8 cellular contexts compared by ENCODE assay signal in genomic region chr12:55715169-55715764, GRCh38. TPM values are rescaled to one million over a fixed set of nuclear protein-coding genes. Genes with fewer than 3 reads are reported as not detected.
DNase-seq lines count a peak whose midpoint lies in the region; ATAC-seq and TF ChIP-seq lines count a peak whose summit lies in the region.

No MANE protein-coding gene starts in this region.

- H3K9me2 ChIP-seq in HCT116 (ENCODE audit: insufficient read depth), result no peaks in the 10 kb centered on the region

- no peaks in the 10 kb centered on the region for H4K20me1 ChIP-seq in HCT116 (ENCODE audit: insufficient read depth)

- H3K27me3 ChIP-seq in HCT116 (ENCODE audit: insufficient read depth, low read length), result peaks cover 11% of the 10 kb centered on the region; the same call in 1 of the 2 replicates
- no peaks in the 10 kb centered on the region for H3K27me3 ChIP-seq in right cardiac atrium (ENCODE audit: control insufficient read depth, insufficient read depth)

- H3K9me3 Mint-ChIP-seq in activated CD4-positive, alpha-beta memory T cell treated with anti-CD3 and anti-CD28 coated beads for 36 hours, result no peaks in the 10 kb centered on the region
- H3K9me3 Mint-ChIP-seq in stimulated activated effector memory CD8-positive, alpha-beta T cell treated with anti-CD3 and anti-CD28 coated beads, Interleukin-12 subunit alpha, Interleukin-12 subunit beta, amount 100 ng/mL, for 72 hours, result no peaks in the 10 kb centered on the region

- peaks cover 14% of the 10 kb centered on the region for H3K79me2 ChIP-seq in HCT116 (ENCODE audit: insufficient read depth, low read length)

- H3K9me3 ChIP-seq in HCT116 (ENCODE audit: control insufficient read depth in 1 of 2, insufficient read depth in 1 of 2, low read depth in 1 of 2, low read length in 2 of 2), result no peaks in the 10 kb centered on the region
- H3K9me3 ChIP-seq in right cardiac atrium (ENCODE audit: control insufficient read depth, low read length), result no peaks in the 10 kb centered on the region

- H3K4me2 ChIP-seq in HCT116 (ENCODE audit: low read length), result peak overlapping the region; percentile 93

- H3K4me1 ChIP-seq in HCT116 (ENCODE audit: control insufficient read depth in 1 of 2, insufficient read depth in 2 of 2, low read length in 2 of 2), result peaks cover 21 to 41% of the 10 kb centered on the region in 2 experiments
- H3K4me1 ChIP-seq in right cardiac atrium (ENCODE audit: control insufficient read depth, insufficient read depth, low read length), result peaks cover 29% of the 10 kb centered on the region

- intact Hi-C loops in HCT116 (cut with micrococcal nuclease), result no loop called here
- intact Hi-C loops in activated CD4-positive, alpha-beta memory T cell treated with anti-CD3 and anti-CD28 coated beads for 36 hours (cut with micrococcal nuclease), result loop anchor here (5.0 kb wide), 2 partner anchors 68 to 728 kb away; no protein-coding TSS in a partner anchor
- intact Hi-C loops in right cardiac atrium (cut with DNase I), result loop anchor here in 1 of 4 donors (5.0 kb wide), 1 partner anchor 33 kb away; a partner anchor contains a TSS

- H3K4me3 ChIP-seq in HCT116 (replicated peaks in 1 of 2; ENCODE audit: low read depth in 1 of 2, low read length in 2 of 2), result peak overlapping the region; percentile 75 to 94
- peak overlapping the region; percentile 51 for H3K4me3 ChIP-seq in right cardiac atrium (ENCODE audit: low read length)

- peak overlapping the region; percentile 90 for H3K4me3 Mint-ChIP-seq in activated CD4-positive, alpha-beta memory T cell treated with anti-CD3 and anti-CD28 coated beads for 36 hours
- peak overlapping the region; percentile 91 for H3K4me3 Mint-ChIP-seq in stimulated activated effector memory CD8-positive, alpha-beta T cell treated with anti-CD3 and anti-CD28 coated beads, Interleukin-12 subunit alpha, Interleukin-12 subunit beta, amount 100 ng/mL, for 72 hours

- H3K9ac ChIP-seq in HCT116 (ENCODE audit: low read length), result peak overlapping the region; percentile 72

- H2AFZ ChIP-seq in HCT116 (ENCODE audit: low read depth, low read length, poor library complexity, severe bottlenecking), result no peak overlapping the region

- H3K4me1 Mint-ChIP-seq in activated CD4-positive, alpha-beta memory T cell treated with anti-CD3 and anti-CD28 coated beads for 36 hours (ENCODE audit: low read depth), result peaks cover 30% of the 10 kb centered on the region
- H3K4me1 Mint-ChIP-seq in stimulated activated effector memory CD8-positive, alpha-beta T cell treated with anti-CD3 and anti-CD28 coated beads, Interleukin-12 subunit alpha, Interleukin-12 subunit beta, amount 100 ng/mL, for 72 hours, result peaks cover 34% of the 10 kb centered on the region

- H3K27ac ChIP-seq in HCT116 (ENCODE audit: low read depth, low read length) (peak overlapping the region; percentile 84), right cardiac atrium (ENCODE audit: low read length) (peak overlapping the region; percentile 87)

- 58% methylated on average over 7 of the region's 7 CpGs for WGBS in right cardiac atrium

- peaks cover 2% of the 10 kb centered on the region for H3K27me3 Mint-ChIP-seq in activated CD4-positive, alpha-beta memory T cell treated with anti-CD3 and anti-CD28 coated beads for 36 hours

- CTCF ChIA-PET in HCT116 (lab: Charles Lee), result interaction anchor here (0.9 to 1.3 kb wide), 5 partner anchors 9 to 59 kb away, joined by 3 to 7 read pairs (median 4); a partner anchor contains a TSS
- CTCF ChIA-PET in activated CD4-positive, alpha-beta memory T cell treated with anti-CD3 and anti-CD28 coated beads for 36 hours (lab: Charles Lee), result interaction anchor here (0.7 to 3.9 kb wide), 5 partner anchors 9 to 295 kb away, joined by 3 to 36 read pairs (median 8); partner anchors contain the start of gene CD63

- TF ChIP-seq POLR2A in HCT116 (IDR thresholded peaks at IDR 0.05; ENCODE audit: borderline replicate concordance, extremely low read depth, insufficient read depth, insufficient read length), result no peak

- TF ChIP-seq CTCF in HCT116 (IDR thresholded peaks at IDR 0.05 in 2 of 3, conservative IDR thresholded peaks at IDR 0.05 in 1 of 3; ENCODE audit: borderline replicate concordance in 1 of 3, insufficient read depth in 1 of 3, low read depth in 2 of 3, low read length in 2 of 3), result no peak

- DNase-seq in HCT116 (ENCODE audit: low read depth, low spot score) (no peak), right cardiac atrium (peak in 2 of 3 donors; percentile 2 to 4), NCI-H187 (lab: John Stamatoyannopoulos, UW) (no peak), germinal center (ENCODE audit: low spot score) (no peak), A172 (ENCODE audit: low spot score) (no peak)
- DNase-seq in activated CD4-positive, alpha-beta memory T cell treated with anti-CD3 and anti-CD28 coated beads for 36 hours, result no peak
- no peak for DNase-seq in stimulated activated effector memory CD8-positive, alpha-beta T cell treated with anti-CD3 and anti-CD28 coated beads, Interleukin-12 subunit alpha, Interleukin-12 subunit beta, amount 100 ng/mL, for 72 hours (ENCODE audit: low spot score in 2 of 2)
- no peak for DNase-seq in activated effector memory CD4-positive, alpha-beta T cell treated with Interleukin-2 at 50 U/mL for 16 hours

- RAD21 ChIA-PET in HCT116 (lab: Charles Lee; ENCODE audit: low non-redundant PET in 1 of 2, low total read pairs in 2 of 2, uncharacterized antibody in 2 of 2, unreplicated experiment in 2 of 2), result interaction anchor here in 1 of 2 experiments (0.9 kb wide), 1 partner anchor 8 kb away, joined by 4 read pairs; the partner anchor contains the start of gene ITGA7

- peaks cover 6% of the 10 kb centered on the region for H3K36me3 Mint-ChIP-seq in activated CD4-positive, alpha-beta memory T cell treated with anti-CD3 and anti-CD28 coated beads for 36 hours
- peaks cover 31% of the 10 kb centered on the region for H3K36me3 Mint-ChIP-seq in stimulated activated effector memory CD8-positive, alpha-beta T cell treated with anti-CD3 and anti-CD28 coated beads, Interleukin-12 subunit alpha, Interleukin-12 subunit beta, amount 100 ng/mL, for 72 hours

- TSS peak; percentile 93 for BruUV-seq in HCT116 (replicated peaks; lab: Mats Ljungman, UMichigan)

- ATAC-seq in HCT116 (no peak), right cardiac atrium (no peak)
- no peak for ATAC-seq in stimulated activated effector memory CD8-positive, alpha-beta T cell treated with anti-CD3 and anti-CD28 coated beads, Interleukin-12 subunit alpha, Interleukin-12 subunit beta, amount 100 ng/mL, for 72 hours

- H3K36me3 ChIP-seq in HCT116 (ENCODE audit: control insufficient read depth in 1 of 2, insufficient read depth in 2 of 2, low read length in 2 of 2), result no peaks in the 10 kb centered on the region

- H3K27ac Mint-ChIP-seq in activated CD4-positive, alpha-beta memory T cell treated with anti-CD3 and anti-CD28 coated beads for 36 hours, result peak overlapping the region; percentile 89
- peak overlapping the region; percentile 98 for H3K27ac Mint-ChIP-seq in stimulated activated effector memory CD8-positive, alpha-beta T cell treated with anti-CD3 and anti-CD28 coated beads, Interleukin-12 subunit alpha, Interleukin-12 subunit beta, amount 100 ng/mL, for 72 hours

- POLR2A ChIA-PET in HCT116 (lab: Charles Lee), result no interaction called here
- POLR2A ChIA-PET in activated CD4-positive, alpha-beta memory T cell treated with anti-CD3 and anti-CD28 coated beads for 36 hours (lab: Charles Lee), result interaction anchor here (1.1 to 3.1 kb wide), 3 partner anchors 14 to 102 kb away, joined by 4 to 23 read pairs (median 5); partner anchors contain the start of genes CD63 and SARNP

- TF ChIP-seq RAD21 in HCT116 (IDR thresholded peaks at IDR 0.05; ENCODE audit: low read depth), result no peak

TF ChIP-seq in HCT116, 20 proteins besides CTCF, POLR2A, EP300 and RAD21 (continues in another document):
- TF ChIP-seq SIN3A (IDR thresholded peaks at IDR 0.05; ENCODE audit: low read depth), result no peak
- TF ChIP-seq JUND (IDR thresholded peaks at IDR 0.05), result no peak
- no peak for TF ChIP-seq ATF3 (IDR thresholded peaks at IDR 0.05)
- no peak for TF ChIP-seq SRF (IDR thresholded peaks at IDR 0.05; ENCODE audit: low read depth)
- TF ChIP-seq TCF7L2 (IDR thresholded peaks at IDR 0.05; ENCODE audit: borderline replicate concordance, extremely low read depth, insufficient read depth, insufficient read length), result no peak
- no peak for TF ChIP-seq SP1 (IDR thresholded peaks at IDR 0.05; ENCODE audit: low read depth)
- TF ChIP-seq POLR2AphosphoS5 (IDR thresholded peaks at IDR 0.05; ENCODE audit: low read depth, low read length), result no peak

RNA-seq across cellular contexts. Expression of gene BLOC1S1, which starts 0.6 kb away (rescaled TPM):
- 85.5 TPM for total RNA-seq in HCT116 (2021; ENCODE audit: unreplicated experiment)
- 137 and 151 TPM in 2 replicates for polyA plus RNA-seq in HCT116 (2012)
- total RNA-seq in activated CD4-positive, alpha-beta memory T cell treated with anti-CD3 and anti-CD28 coated beads for 36 hours, result 100 to 1,000 TPM; 153 to 162 TPM
- total RNA-seq in right cardiac atrium, result 100 to 1,000 TPM; 134 to 149 (median 139) TPM
- 205 TPM for polyA plus RNA-seq in right cardiac atrium
- total RNA-seq in A172 (2014; rRNA removed; shearing (Covaris generic)), result 96.1 and 135 TPM in 2 replicates

RNA-seq across cellular contexts. Expression of gene RDH5, which starts 4.9 kb away (rescaled TPM):
- 6.2 TPM for total RNA-seq in HCT116 (2021; ENCODE audit: unreplicated experiment)
- 3.2 and 3.3 TPM in 2 replicates for polyA plus RNA-seq in HCT116 (2012)
- total RNA-seq in activated CD4-positive, alpha-beta memory T cell treated with anti-CD3 and anti-CD28 coated beads for 36 hours, result 1 to 10 TPM; 5.1 to 7.0 TPM
- 10 to 100 TPM; 15.9 to 27.7 (median 23.3) TPM for total RNA-seq in right cardiac atrium
- polyA plus RNA-seq in right cardiac atrium, result 24.1 TPM
- total RNA-seq in A172 (2014; rRNA removed; shearing (Covaris generic)), result 2.7 and 7.5 TPM in 2 replicates

RNA-seq across cellular contexts. Expression of gene ITGA7, which starts 7.6 kb away (rescaled TPM):
- total RNA-seq in HCT116 (2021; ENCODE audit: unreplicated experiment) (17.8 TPM), right cardiac atrium (100 to 1,000 TPM; 465 to 674 (median 604) TPM)
- polyA plus RNA-seq in HCT116 (2012), result 14.7 and 15.0 TPM in 2 replicates
- total RNA-seq in activated CD4-positive, alpha-beta memory T cell treated with anti-CD3 and anti-CD28 coated beads for 36 hours, result 1 to 10 TPM; 4.1 to 4.5 TPM
- polyA plus RNA-seq in right cardiac atrium, result 288 TPM
- total RNA-seq in A172 (2014; rRNA removed; shearing (Covaris generic)), result 7.8 and 10.7 TPM in 2 replicates

RNA-seq across cellular contexts. Expression of gene CD63, which starts 13.5 kb away (rescaled TPM):
- total RNA-seq in HCT116 (2021; ENCODE audit: unreplicated experiment) (355 TPM), right cardiac atrium (1,000 to 10,000 TPM; 1,076 to 1,430 (median 1,264) TPM)
- polyA plus RNA-seq in HCT116 (2012), result 349 and 393 TPM in 2 replicates
- total RNA-seq in activated CD4-positive, alpha-beta memory T cell treated with anti-CD3 and anti-CD28 coated beads for 36 hours, result 100 to 1,000 TPM; 204 to 210 TPM
- polyA plus RNA-seq in right cardiac atrium, result 1,376 TPM
- 1,213 and 1,362 TPM in 2 replicates for total RNA-seq in A172 (2014; rRNA removed; shearing (Covaris generic))

RNA-seq across cellular contexts. Expression of gene GDF11, which starts 27.7 kb away (rescaled TPM):
- total RNA-seq in HCT116 (2021; ENCODE audit: unreplicated experiment), result 5.3 TPM
- 5.1 and 6.5 TPM in 2 replicates for polyA plus RNA-seq in HCT116 (2012)
- total RNA-seq in activated CD4-positive, alpha-beta memory T cell treated with anti-CD3 and anti-CD28 coated beads for 36 hours, result 1 to 10 TPM; 7.7 to 8.7 TPM
- total RNA-seq in right cardiac atrium, result 10 to 100 TPM; 16.2 to 17.5 (median 16.7) TPM
- 11.5 TPM for polyA plus RNA-seq in right cardiac atrium
- 2.6 and 7.0 TPM in 2 replicates for total RNA-seq in A172 (2014; rRNA removed; shearing (Covaris generic))

Comparison
In these comparisons a context has a peak if more than half of its experiments do, and no peak if none do; other contexts are left out.
1. DNase-seq: peak in right cardiac atrium (2 of 3); none in HCT116 (single experiment), activated CD4-positive, alpha-beta memory T cell treated with anti-CD3 and anti-CD28 coated beads for 36 hours (single experiment), stimulated activated effector memory CD8-positive, alpha-beta T cell treated with anti-CD3 and anti-CD28 coated beads, Interleukin-12 subunit alpha, Interleukin-12 subunit beta, amount 100 ng/mL, for 72 hours (0 of 2), NCI-H187 (0 of 2), activated effector memory CD4-positive, alpha-beta T cell treated with Interleukin-2 at 50 U/mL for 16 hours (single experiment), germinal center (single experiment) and A172 (single experiment).
2. RNA of gene ITGA7, which starts 7.6 kb away (total RNA-seq): 465 to 674 TPM in right cardiac atrium; 17.8 TPM in HCT116 (single experiment), 7.8 to 10.7 TPM in A172 and 4.1 to 4.5 TPM in activated CD4-positive, alpha-beta memory T cell treated with anti-CD3 and anti-CD28 coated beads for 36 hours; every median in the first group is over 10 times any median in the second.